In the genomic region with DNA sequence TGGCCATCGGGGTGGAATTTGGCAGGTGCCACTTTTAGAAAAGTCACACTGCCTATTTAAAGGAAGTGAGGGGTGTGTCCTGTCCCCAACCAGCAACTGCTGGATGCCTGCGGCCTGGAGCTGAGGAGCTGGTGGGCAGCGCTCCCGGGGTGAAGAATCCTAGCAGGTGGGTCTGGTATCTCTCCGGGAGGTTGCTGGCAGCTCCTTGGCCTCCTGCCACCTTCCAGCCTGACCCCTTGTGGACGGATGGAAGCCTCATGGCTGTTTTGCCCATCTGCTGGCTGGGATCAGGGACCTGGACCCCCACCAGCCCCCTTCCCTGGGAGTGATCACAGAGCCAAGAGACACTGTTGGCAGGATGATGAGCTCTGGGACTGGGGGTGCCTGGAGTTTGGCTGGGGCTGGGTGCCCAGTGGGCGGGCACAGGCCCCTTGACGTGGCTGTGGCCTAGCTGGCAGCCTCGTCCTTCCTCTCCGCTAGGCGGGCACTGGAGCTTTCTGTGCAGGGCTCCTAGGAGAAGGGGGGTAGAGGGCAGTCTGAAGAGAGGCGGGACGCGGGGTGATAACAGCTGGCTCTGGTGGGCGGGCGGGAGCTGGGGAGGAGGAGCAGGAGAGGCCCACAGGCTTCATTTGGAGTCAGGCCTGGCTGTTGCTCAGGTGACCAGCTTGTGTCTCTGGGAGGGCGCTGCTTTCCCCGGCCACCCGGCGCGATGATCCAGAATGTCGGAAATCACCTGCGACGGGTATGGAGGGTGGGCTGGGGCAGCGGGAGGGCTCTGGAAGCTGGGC, we compare ENCODE assay signal across 8 cellular contexts. TPM values are rescaled to one million over a fixed set of nuclear protein-coding genes. Genes with fewer than 3 reads are reported as not detected.
A peak's percentile ranks its signal among the peaks of the same experiment; 100 is the strongest.
DNase-seq lines count a peak whose midpoint lies in the region; ATAC-seq and TF ChIP-seq lines count a peak whose summit lies in the region.

A gene (plus strand): TSS at position 628 of the 788 bp plus-strand sequence. CDS start 82 bp downstream, at position 710.

- TF ChIP-seq POLR2A in testis (IDR thresholded peaks at IDR 0.05), result no peak

- no peak within 1 kb of the TSS for H3K9ac ChIP-seq in liver (ENCODE audit: low read depth in 1 of 2, low read length in 2 of 2)

- no peak within 1 kb of the TSS for H3K27ac ChIP-seq in liver (ENCODE audit: low read depth in 1 of 2, low read length in 2 of 2)
- H3K27ac ChIP-seq in testis, result peak within 1 kb of the TSS; percentile 75 to 84

- no peaks in the 10 kb centered on the region for H3K27me3 ChIP-seq in liver (ENCODE audit: control insufficient read depth in 4 of 4, insufficient read depth in 4 of 4, low read length in 3 of 4)
- H3K27me3 ChIP-seq in testis, result no peaks in the 10 kb centered on the region

- peak; percentile 45 for DNase-seq in DMS153 treated with DMSO at 0.1 percent for 48 hours (lab: John Stamatoyannopoulos, UW; ENCODE audit: unreplicated experiment)
- peak; percentile 87 to 96 for DNase-seq in NCI-H446 (lab: John Stamatoyannopoulos, UW)
- DNase-seq in dermis blood vessel endothelial cell, result peak; percentile 34
- DNase-seq in testis, result peak; percentile 90
- DNase-seq in T-helper 9 cell, result no peak

- H3K36me3 ChIP-seq in liver (ENCODE audit: control insufficient read depth in 4 of 4, insufficient read depth in 3 of 4, low read depth in 1 of 4, low read length in 3 of 4), result no peaks in the 10 kb centered on the region
- H3K36me3 ChIP-seq in testis (ENCODE audit: low read depth, missing control alignments), result no peaks in the 10 kb centered on the region

- ATAC-seq in GM18520 (IDR thresholded peaks at IDR 0.05; ENCODE audit: unreplicated experiment) (no peak), HG02870 (IDR thresholded peaks at IDR 0.05; ENCODE audit: unreplicated experiment) (no peak)

- intact Hi-C loops in testis (cut with DNase I; ENCODE audit: low total_unique reads), result no loop called here

- peak in 1 of 2 donors; percentile 53 for TF ChIP-seq RAD21 in liver (IDR thresholded peaks at IDR 0.05)

- no peak for TF ChIP-seq CTCF in liver (IDR thresholded peaks at IDR 0.05; ENCODE audit: low read depth, low read length, missing input control)
- peak; percentile 37 to 61 (median 55) for TF ChIP-seq CTCF in testis (IDR thresholded peaks at IDR 0.05)

- no peaks in the 10 kb centered on the region for H3K9me3 ChIP-seq in liver (ENCODE audit: control insufficient read depth in 4 of 4, low read length in 3 of 4)
- H3K9me3 ChIP-seq in testis, result no peaks in the 10 kb centered on the region

- H3K4me3 ChIP-seq in liver (ENCODE audit: low read depth in 1 of 3, low read length in 3 of 3) (no peak within 1 kb of the TSS), testis (peak within 1 kb of the TSS; percentile 22 to 34)

- 68% methylated on average over 25 of the region's 25 CpGs for WGBS in liver
- 41 to 45% methylated on average over 19 to 25 of the region's 25 CpGs for WGBS in testis, 2 donors

- H3K4me1 ChIP-seq in liver (ENCODE audit: control insufficient read depth in 4 of 4, insufficient read depth in 4 of 4, low read length in 3 of 4) (peaks cover 0 to 3% (median 0%) of the 10 kb centered on the region in 4 donors), testis (peaks cover 31% of the 10 kb centered on the region)

TF ChIP-seq in liver, 16 proteins besides CTCF, POLR2A, EP300 and RAD21:
- TF ChIP-seq NR2F2 (IDR thresholded peaks at IDR 0.05) (peak; percentile 15), JUND (IDR thresholded peaks at IDR 0.05) (no peak), HNF4G (IDR thresholded peaks at IDR 0.05) (no peak)

RNA-seq across cellular contexts. Expression of the gene that starts here (rescaled TPM):
- total RNA-seq in dermis blood vessel endothelial cell, result 1.0 and 3.0 TPM in 2 replicates
- total RNA-seq in liver, result 1 to 10 TPM in 1 of 2 donors, under 1 TPM in 1; 0.84 to 1.1 TPM
- under 1 TPM; 0.13 to 0.17 TPM for polyA plus RNA-seq in liver
- total RNA-seq in testis, result 10 to 100 TPM; 19.1 to 33.8 TPM
- polyA plus RNA-seq in testis (ENCODE audit: insufficient read depth, low read depth, low replicate concordance), result 4.9 TPM

Comparison
In these comparisons a context has a peak if more than half of its experiments do, and no peak if none do; other contexts are left out.
1. H3K27ac ChIP-seq: peak in testis (2 of 2); none in liver (0 of 2).
2. H3K4me3 ChIP-seq: peak in testis (2 of 2); none in liver (0 of 3).